9 cellular contexts compared by ENCODE assay signal in the genomic region with DNA sequence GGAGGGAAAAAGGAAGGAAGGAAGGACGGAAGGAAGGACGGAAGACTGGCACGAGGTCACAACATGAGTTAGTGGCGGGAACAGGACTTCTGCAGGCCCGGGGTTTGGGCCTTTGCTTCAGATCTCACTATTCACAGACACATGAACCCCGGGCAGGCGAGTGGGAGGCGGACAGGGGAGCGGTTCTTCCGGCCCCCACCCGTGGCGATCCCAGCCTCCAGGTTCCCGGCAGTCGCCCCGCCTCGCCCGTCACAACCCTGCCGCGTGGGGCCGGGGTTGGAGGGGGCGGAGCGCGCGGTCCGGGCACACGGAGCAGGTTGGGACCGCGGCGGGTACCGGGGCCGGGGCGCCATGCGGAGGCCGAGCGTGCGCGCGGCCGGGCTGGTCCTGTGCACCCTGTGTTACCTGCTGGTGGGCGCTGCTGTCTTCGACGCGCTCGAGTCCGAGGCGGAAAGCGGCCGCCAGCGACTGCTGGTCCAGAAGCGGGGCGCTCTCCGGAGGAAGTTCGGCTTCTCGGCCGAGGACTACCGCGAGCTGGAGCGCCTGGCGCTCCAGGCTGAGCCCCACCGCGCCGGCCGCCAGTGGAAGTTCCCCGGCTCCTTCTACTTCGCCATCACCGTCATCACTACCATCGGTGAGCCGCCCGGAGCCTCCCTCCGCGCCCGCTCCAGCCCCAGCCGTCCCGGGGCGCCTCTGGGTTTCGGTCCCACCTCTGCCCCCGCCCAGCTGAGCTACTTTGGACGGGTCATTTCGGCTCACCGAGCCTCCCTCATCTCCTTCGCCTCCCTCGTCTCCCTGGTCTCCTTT. TPM values are rescaled to one million over a fixed set of nuclear protein-coding genes. Genes with fewer than 3 reads are reported as not detected.
DNase-seq lines count a peak whose midpoint lies in the region; ATAC-seq and TF ChIP-seq lines count a peak whose summit lies in the region.
"Had no signal": no experiment of that assay in that cellular context is flagged by ENCODE, and none has a peak within 500 bp of the region (broad histone marks: within the 10 kb centered on the region; RNA-seq: fewer than 3 reads in every experiment).

Gene KCNK15, plus strand, starts transcription at position 306 of the 807 bp plus-strand sequence. Its CDS starts 46 bp downstream, at position 352.

- POLR2A ChIA-PET in activated CD4-positive, alpha-beta memory T cell treated with anti-CD3 and anti-CD28 coated beads, Interleukin-2, amount 10 ng/mL, durations not matched to agents 7 days and 5 days (lab: Charles Lee): no interaction called here

- DNase-seq in HK-2 (ENCODE audit: unreplicated experiment): peak; percentile 51
- peak; percentile 32 for DNase-seq in activated CD4-positive, alpha-beta memory T cell treated with anti-CD3 and anti-CD28 coated beads, Interleukin-2, amount 10 ng/mL, durations not matched to agents 7 days and 5 days
- peak; percentile 18 for DNase-seq in epithelial cell of esophagus (ENCODE audit: low read depth)
- DNase-seq in natural killer cell treated with Interleukin-12 subunit alpha and Interleukin-12 subunit beta and Interleukin-15 and Interleukin-18, amount 100 ng/mL, for 72 hours (ENCODE audit: low spot score): peak; percentile 61
- DNase-seq in tibial nerve (ENCODE audit: low spot score in 2 of 2): no peak
- DNase-seq in superior temporal gyrus (ENCODE audit: extremely low spot score): no peak
- DNase-seq in NK-92 treated with Interleukin-12 subunit alpha and Interleukin-12 subunit beta, amount 100 ng/mL, for 24 hours (lab: John Stamatoyannopoulos, UW): no peak

- CTCF ChIA-PET in activated CD4-positive, alpha-beta memory T cell treated with anti-CD3 and anti-CD28 coated beads, Interleukin-2, amount 10 ng/mL, durations not matched to agents 7 days and 5 days (lab: Charles Lee): interaction anchor here (1.0 to 3.2 kb wide), 4 partner anchors 13 to 137 kb away, joined by 3 to 28 read pairs (median 3); no protein-coding TSS in a partner anchor

- TF ChIP-seq CTCF in epithelial cell of esophagus (IDR thresholded peaks at IDR 0.05; ENCODE audit: insufficient read depth, low read depth, low read length, missing control alignments): no peak
- TF ChIP-seq CTCF in tibial nerve (IDR thresholded peaks at IDR 0.05): peak in 1 of 5 experiments; percentile 14

- peaks cover 10% of the 10 kb centered on the region for H3K4me1 Mint-ChIP-seq in activated CD4-positive, alpha-beta memory T cell treated with anti-CD3 and anti-CD28 coated beads, Interleukin-2, amount 10 ng/mL, durations not matched to agents 7 days and 5 days
- peaks cover 11 to 14% of the 10 kb centered on the region in 2 donors for H3K4me1 Mint-ChIP-seq in natural killer cell treated with Interleukin-12 subunit alpha and Interleukin-12 subunit beta and Interleukin-15 and Interleukin-18, amount 100 ng/mL, for 72 hours (ENCODE audit: low read depth in 2 of 2)

- WGBS in tibial nerve, 2 donors: 1 to 2% methylated on average over 26 to 32 of the region's 82 CpGs

- H3K27ac Mint-ChIP-seq in activated CD4-positive, alpha-beta memory T cell treated with anti-CD3 and anti-CD28 coated beads, Interleukin-2, amount 10 ng/mL, durations not matched to agents 7 days and 5 days: no peak within 1 kb of the TSS
- H3K27ac Mint-ChIP-seq in natural killer cell treated with Interleukin-12 subunit alpha and Interleukin-12 subunit beta and Interleukin-15 and Interleukin-18, amount 100 ng/mL, for 72 hours: peak within 1 kb of the TSS in 1 of 2 donors; percentile 51

- peaks cover 0 to 12% of the 10 kb centered on the region in 2 donors for H3K27me3 ChIP-seq in tibial nerve

- peak in 1 of 2 donors; percentile 19 for TF ChIP-seq POLR2A in tibial nerve (IDR thresholded peaks at IDR 0.05)

- H3K9me3 Mint-ChIP-seq in activated CD4-positive, alpha-beta memory T cell treated with anti-CD3 and anti-CD28 coated beads, Interleukin-2, amount 10 ng/mL, durations not matched to agents 7 days and 5 days: no peaks in the 10 kb centered on the region
- H3K9me3 Mint-ChIP-seq in natural killer cell treated with Interleukin-12 subunit alpha and Interleukin-12 subunit beta and Interleukin-15 and Interleukin-18, amount 100 ng/mL, for 72 hours: no peaks in the 10 kb centered on the region

- no peaks in the 10 kb centered on the region for H3K9me3 ChIP-seq in tibial nerve

- H3K27me3 Mint-ChIP-seq in activated CD4-positive, alpha-beta memory T cell treated with anti-CD3 and anti-CD28 coated beads, Interleukin-2, amount 10 ng/mL, durations not matched to agents 7 days and 5 days: peaks cover 31% of the 10 kb centered on the region
- peaks cover 38 to 39% of the 10 kb centered on the region in 2 donors for H3K27me3 Mint-ChIP-seq in natural killer cell treated with Interleukin-12 subunit alpha and Interleukin-12 subunit beta and Interleukin-15 and Interleukin-18, amount 100 ng/mL, for 72 hours

- no peaks in the 10 kb centered on the region for H3K36me3 ChIP-seq in tibial nerve

- H3K4me1 ChIP-seq in tibial nerve: peaks cover 0 to 38% (median 9%) of the 10 kb centered on the region in 4 donors

- peak within 1 kb of the TSS; percentile 32 for H3K4me3 ChIP-seq in epithelial cell of esophagus (ENCODE audit: low read length)
- H3K4me3 ChIP-seq in tibial nerve: peak within 1 kb of the TSS; percentile 53 to 69 (median 56)

- H3K4me3 Mint-ChIP-seq in activated CD4-positive, alpha-beta memory T cell treated with anti-CD3 and anti-CD28 coated beads, Interleukin-2, amount 10 ng/mL, durations not matched to agents 7 days and 5 days: peak within 1 kb of the TSS; percentile 31
- H3K4me3 Mint-ChIP-seq in natural killer cell treated with Interleukin-12 subunit alpha and Interleukin-12 subunit beta and Interleukin-15 and Interleukin-18, amount 100 ng/mL, for 72 hours: peak within 1 kb of the TSS; percentile 70

- H3K27ac ChIP-seq in tibial nerve: peak within 1 kb of the TSS in 3 of 4 donors; percentile 38 to 81 (median 65)

- H3K36me3 Mint-ChIP-seq in activated CD4-positive, alpha-beta memory T cell treated with anti-CD3 and anti-CD28 coated beads, Interleukin-2, amount 10 ng/mL, durations not matched to agents 7 days and 5 days (ENCODE audit: low read depth): no peaks in the 10 kb centered on the region
- no peaks in the 10 kb centered on the region for H3K36me3 Mint-ChIP-seq in natural killer cell treated with Interleukin-12 subunit alpha and Interleukin-12 subunit beta and Interleukin-15 and Interleukin-18, amount 100 ng/mL, for 72 hours

- peak; percentile 66 to 81 for ATAC-seq in natural killer cell treated with Interleukin-12 subunit alpha and Interleukin-12 subunit beta and Interleukin-15 and Interleukin-18, amount 100 ng/mL, for 72 hours
- ATAC-seq in GM19452 (IDR thresholded peaks at IDR 0.05; ENCODE audit: unreplicated experiment): no peak

- TF ChIP-seq EP300 in tibial nerve (IDR thresholded peaks at IDR 0.05): no peak

RNA-seq across cellular contexts. Expression of gene KCNK15, which starts in this region (rescaled TPM):
- not detected for total RNA-seq in activated CD4-positive, alpha-beta memory T cell treated with anti-CD3 and anti-CD28 coated beads, Interleukin-2, amount 10 ng/mL, durations not matched to agents 7 days and 5 days
- under 1 TPM; 0.28 to 0.50 TPM for total RNA-seq in natural killer cell treated with Interleukin-12 subunit alpha and Interleukin-12 subunit beta and Interleukin-15 and Interleukin-18, amount 100 ng/mL, for 72 hours
- total RNA-seq in tibial nerve: 1 to 10 TPM in 3 of 4 donors, under 1 TPM in 1; 0.87 to 6.0 (median 1.5) TPM
- total RNA-seq: T-helper 2 cell treated with Interferon-gamma antibody and Interleukin-4, amounts not matched to agents 100 ng/mL and 5 ng/mL, for 36 hours had no signal

Comparison
In these comparisons a context has a peak if more than half of its experiments do, and no peak if none do; other contexts are left out.
1. Peak in DNase-seq in activated CD4-positive, alpha-beta memory T cell treated with anti-CD3 and anti-CD28 coated beads, Interleukin-2, amount 10 ng/mL, durations not matched to agents 7 days and 5 days; RNA of the gene not detected or under 1 TPM.
2. Peak in DNase-seq and ATAC-seq in natural killer cell treated with Interleukin-12 subunit alpha and Interleukin-12 subunit beta and Interleukin-15 and Interleukin-18, amount 100 ng/mL, for 72 hours; RNA of the gene not detected or under 1 TPM.
3. DNase-seq: peak in HK-2 (single experiment) and epithelial cell of esophagus (single experiment); none in tibial nerve (0 of 2), superior temporal gyrus (single experiment) and NK-92 treated with Interleukin-12 subunit alpha and Interleukin-12 subunit beta, amount 100 ng/mL, for 24 hours (single experiment).